In genomic region chr6:16649241-16649640, GRCh38 we compare ENCODE assay signal across 25 cellular contexts.
"Had no signal": no experiment of that assay in that cellular context is flagged by ENCODE, and none has a peak within 500 bp of the region (broad histone marks: within the 10 kb centered on the region; RNA-seq: fewer than 3 reads in every experiment).

No MANE protein-coding gene starts in this region.

- DNase-seq: colonic mucosa; effector CD4-positive, alpha-beta T cell; endodermal cell; erythroblast; foreskin fibroblast; kidney; left cardiac atrium; left ventricle myocardium inferior; mesendoderm; naive B cell; nephron progenitor cell; psoas muscle; retina; right lobe of liver; spleen; stimulated activated CD4-positive, alpha-beta T cell treated with anti-CD3 and anti-CD28 coated beads, Interleukin-15, amount 100 ng/mL, for 24 hours; stimulated activated CD4-positive, alpha-beta T cell treated with anti-CD3 and anti-CD28 coated beads, Interleukin-1b, Interleukin-23, amount 100 ng/mL, for 48 hours; stimulated activated CD4-positive, alpha-beta T cell treated with anti-CD3 and anti-CD28 coated beads, Interleukin-4, amount 100 ng/mL, for 24 hours; transverse colon had no signal

- H3K27me3 ChIP-seq: colonic mucosa, gastroesophageal sphincter, hepatocyte, right lobe of liver, spleen, transverse colon had no signal

- H3K4me1 Mint-ChIP-seq: naive B cell had no signal

- H3K36me3 Mint-ChIP-seq: naive B cell had no signal

- H2AFZ ChIP-seq: hepatocyte had no signal

- H3K4me3 Mint-ChIP-seq: endodermal cell; naive B cell; nephron progenitor cell; stimulated activated memory B cell treated with anti-CD40 and anti-IgM and Interleukin-4, amounts not matched to agents 10 μg/mL and 1 μg/mL and 100 μg/mL, for 72 hours; stimulated activated naive CD8-positive, alpha-beta T cell treated with anti-CD3 and anti-CD28 coated beads, Interleukin-15, Interleukin-2, amounts not matched to agents 100 ng/mL and 50 ng/mL, for 24 hours had no signal

- H3K4me1 ChIP-seq: colonic mucosa, left ventricle myocardium inferior had no signal

- H3K9me3 ChIP-seq: colonic mucosa, gastroesophageal sphincter, left ventricle myocardium inferior, psoas muscle, right lobe of liver, spleen, thoracic aorta, transverse colon had no signal

- H3K27ac Mint-ChIP-seq: endodermal cell; nephron progenitor cell; stimulated activated memory B cell treated with anti-CD40 and anti-IgM and Interleukin-4, amounts not matched to agents 10 μg/mL and 1 μg/mL and 100 μg/mL, for 72 hours; stimulated activated naive CD8-positive, alpha-beta T cell treated with anti-CD3 and anti-CD28 coated beads, Interleukin-15, Interleukin-2, amounts not matched to agents 100 ng/mL and 50 ng/mL, for 24 hours had no signal

- H3K36me3 ChIP-seq: colonic mucosa, thoracic aorta, transverse colon had no signal

- H3K4me3 ChIP-seq: colonic mucosa, gastroesophageal sphincter, hepatocyte, left ventricle myocardium inferior, lung, psoas muscle, right lobe of liver, spleen, thoracic aorta, transverse colon had no signal

- H3K4me2 ChIP-seq: hepatocyte had no signal

- H3K27ac ChIP-seq: colonic mucosa, gastroesophageal sphincter, hepatocyte, left ventricle myocardium inferior, psoas muscle, right lobe of liver, spleen, thoracic aorta, transverse colon had no signal

- H3K79me2 ChIP-seq: hepatocyte had no signal

- ATAC-seq: gastroesophageal sphincter; left cardiac atrium; psoas muscle; right lobe of liver; stimulated activated memory B cell treated with anti-CD40 and anti-IgM and Interleukin-4, amounts not matched to agents 10 μg/mL and 1 μg/mL and 100 μg/mL, for 72 hours had no signal

- H3K27me3 Mint-ChIP-seq: stimulated activated memory B cell treated with anti-CD40 and anti-IgM and Interleukin-4, amounts not matched to agents 10 μg/mL and 1 μg/mL and 100 μg/mL, for 72 hours; stimulated activated naive CD8-positive, alpha-beta T cell treated with anti-CD3 and anti-CD28 coated beads, Interleukin-15, Interleukin-2, amounts not matched to agents 100 ng/mL and 50 ng/mL, for 24 hours had no signal
